Comparison of ENCODE assay signal across 28 cellular contexts in genomic region chr1:93369734-93370133, GRCh38. TPM values are rescaled to one million over a fixed set of nuclear protein-coding genes. Genes with fewer than 3 reads are reported as not detected.
DNase-seq lines count a peak whose midpoint lies in the region; ATAC-seq, FAIRE-seq and TF ChIP-seq lines count a peak whose summit lies in the region.
"Had no signal": no experiment of that assay in that cellular context is flagged by ENCODE, and none has a peak within 500 bp of the region (broad histone marks: within the 10 kb centered on the region; RNA-seq: fewer than 3 reads in every experiment).

No MANE protein-coding gene starts in this region.

- no peak overlapping the region for H3K9ac ChIP-seq in HepG2 (ENCODE audit: insufficient read depth, low read depth, low read length)
- H3K9ac ChIP-seq in IMR-90 (ENCODE audit: low read depth, low read length): no peak overlapping the region
- no peak overlapping the region for H3K9ac ChIP-seq in SK-N-MC (ENCODE audit: insufficient read length)
- H3K9ac ChIP-seq: BLaER1 had no signal

- H3K14ac ChIP-seq in IMR-90 (replicated peaks; ENCODE audit: low read depth, low read length): no peak overlapping the region

- no peaks in the 10 kb centered on the region for H3K4me1 ChIP-seq in HepG2 (ENCODE audit: insufficient read depth, low read length)
- no peaks in the 10 kb centered on the region for H3K4me1 ChIP-seq in right lobe of liver
- no peaks in the 10 kb centered on the region for H3K4me1 ChIP-seq in IMR-90 (ENCODE audit: control insufficient read depth, insufficient read depth, low read length)
- H3K4me1 ChIP-seq: BE2C, BLaER1 had no signal

- no peaks in the 10 kb centered on the region for H4K20me1 ChIP-seq in HepG2 (ENCODE audit: insufficient read depth, low read length)
- peaks cover 4% of the 10 kb centered on the region; the same call in 1 of the 2 replicates for H4K20me1 ChIP-seq in IMR-90 (ENCODE audit: insufficient read depth, low read length)

- no peaks in the 10 kb centered on the region for H3K27me3 Mint-ChIP-seq in progenitor cell of endocrine pancreas
- H3K27me3 Mint-ChIP-seq: CD4-positive, alpha-beta memory T cell; CD4-positive, CD25-positive, alpha-beta regulatory T cell; CD8-positive, alpha-beta memory T cell had no signal

- H3K23ac ChIP-seq in IMR-90 (ENCODE audit: low read depth, low read length): no peak overlapping the region

- no peak overlapping the region for H4K91ac ChIP-seq in IMR-90 (ENCODE audit: insufficient read depth, low read depth, low read length)

- H4K8ac ChIP-seq in IMR-90 (ENCODE audit: low read depth in 2 of 2, low read length in 2 of 2): no peak overlapping the region

- H3K36me3 ChIP-seq in HepG2 (replicated peaks in 1 of 2; ENCODE audit: control insufficient read depth in 1 of 2, insufficient read depth in 2 of 2, low read length in 2 of 2) (peaks cover 0 to 5% of the 10 kb centered on the region in 2 experiments; a peak in 3 of 5 replicates), right lobe of liver (peaks cover 0 to 3% (median 0%) of the 10 kb centered on the region in 4 donors), IMR-90 (ENCODE audit: control insufficient read depth, insufficient read depth, low read length) (peaks cover 6% of the 10 kb centered on the region), SK-N-MC (ENCODE audit: insufficient read depth, low read length) (peaks cover 24% of the 10 kb centered on the region)
- H3K36me3 ChIP-seq: BE2C had no signal

- H3K18ac ChIP-seq in IMR-90 (ENCODE audit: low read depth, low read length): no peak overlapping the region

- H3K27ac ChIP-seq in HepG2 (ENCODE audit: extremely low read length, insufficient read depth, low read length): no peak overlapping the region
- no peak overlapping the region for H3K27ac ChIP-seq in right lobe of liver
- H3K27ac ChIP-seq in IMR-90 (ENCODE audit: insufficient read depth, low read length): no peak overlapping the region
- 0 out of 2 replicates have a peak overlapping the region, but pooled peaks have one; percentile 11 for H3K27ac ChIP-seq in SK-N-MC
- H3K27ac ChIP-seq: 22Rv1, BLaER1 had no signal

- intact Hi-C loops in HepG2 (cut with micrococcal nuclease; ENCODE audit: unreplicated experiment) (no loop called here), right lobe of liver (cut with DNase I) (no loop called here), IMR-90 (cut with micrococcal nuclease) (no loop called here)

- no peak overlapping the region for H3K4me3 Mint-ChIP-seq in progenitor cell of endocrine pancreas (ENCODE audit: low read depth)
- H3K4me3 Mint-ChIP-seq: CD14-positive monocyte; CD4-positive, alpha-beta memory T cell; CD4-positive, CD25-positive, alpha-beta regulatory T cell; CD8-positive, alpha-beta memory T cell had no signal

- H3K4me1 Mint-ChIP-seq in progenitor cell of endocrine pancreas (ENCODE audit: low read depth): no peaks in the 10 kb centered on the region

- TF ChIP-seq EP300 in HepG2 (IDR thresholded peaks at IDR 0.05; ENCODE audit: low read depth in 2 of 2, low read length in 2 of 2) (no peak), HepG2 (CRISPR knock-in tag; IDR thresholded peaks at IDR 0.05; ENCODE audit: borderline replicate concordance) (no peak)

- in situ Hi-C loops in HepG2 (cut with HindIII; ENCODE audit: extremely low pct_ligation_motif_present, low pct_unique_long_range_greater_than_20kb) (no loop called here), IMR-90 (cut with MboI; ENCODE audit: low sequenced_read_pairs) (no loop called here)

- FAIRE-seq in HepG2 (lab: Jason Lieb, UNC): no peak
- FAIRE-seq: GM12878, GM12892, GM18507 had no signal

- dilution Hi-C loops in IMR-90 (cut with HindIII; ENCODE audit: low sequenced_read_pairs, unreplicated experiment): no loop called here

- H3K9me3 Mint-ChIP-seq in progenitor cell of endocrine pancreas (ENCODE audit: low read depth): no peaks in the 10 kb centered on the region

- peak overlapping the region; percentile 46 for H3K27ac Mint-ChIP-seq in progenitor cell of endocrine pancreas
- H3K27ac Mint-ChIP-seq: CD14-positive monocyte; CD4-positive, alpha-beta memory T cell; CD4-positive, CD25-positive, alpha-beta regulatory T cell; CD8-positive, alpha-beta memory T cell had no signal

- H3K27me3 ChIP-seq in HepG2 (ENCODE audit: control insufficient read depth in 1 of 2, insufficient read depth in 2 of 2, low read length in 2 of 2): no peaks in the 10 kb centered on the region; a peak in 1 of 5 replicates
- no peaks in the 10 kb centered on the region for H3K27me3 ChIP-seq in right lobe of liver
- no peaks in the 10 kb centered on the region for H3K27me3 ChIP-seq in IMR-90 (ENCODE audit: control insufficient read depth, insufficient read depth, low read length)
- H3K27me3 ChIP-seq: BE2C, BLaER1 had no signal

- H3K9me1 ChIP-seq in IMR-90 (ENCODE audit: insufficient read depth, low read length): peaks cover 2% of the 10 kb centered on the region; the same call in 1 of the 2 replicates

- no peak overlapping the region for H2AK9ac ChIP-seq in IMR-90 (replicated peaks; ENCODE audit: low read depth, low read length, poor library complexity)

- TF ChIP-seq RAD21 in HepG2 (CRISPR knock-in tag; IDR thresholded peaks at IDR 0.05) (no peak), IMR-90 (IDR thresholded peaks at IDR 0.05; ENCODE audit: low read length) (no peak)

- H3K4me2 ChIP-seq in HepG2 (ENCODE audit: low read depth, low read length) (no peak overlapping the region), IMR-90 (ENCODE audit: low read depth, low read length) (no peak overlapping the region)
- H3K4me2 ChIP-seq: BLaER1 had no signal

- BruUV-seq in HepG2 (replicated peaks; lab: Mats Ljungman, UMichigan): no TSS peak
- no TSS peak for BruUV-seq in IMR-90 (replicated peaks; lab: Mats Ljungman, UMichigan)

- no peaks in the 10 kb centered on the region for H3K79me2 ChIP-seq in HepG2 (ENCODE audit: insufficient read depth, low read length)

- no peak overlapping the region for H2BK20ac ChIP-seq in IMR-90 (ENCODE audit: low read depth, low read length)

- H3K4me3 ChIP-seq in HepG2 (replicated peaks in 1 of 3; ENCODE audit: insufficient read depth in 1 of 3, low read depth in 2 of 3, low read length in 3 of 3): no peak overlapping the region
- H3K4me3 ChIP-seq in right lobe of liver: no peak overlapping the region
- H3K4me3 ChIP-seq in IMR-90 (ENCODE audit: insufficient read depth, low read depth, low read length): no peak overlapping the region
- no peak overlapping the region for H3K4me3 ChIP-seq in SK-N-MC
- H3K4me3 ChIP-seq: BLaER1, GM12878 had no signal

- no peak overlapping the region for H2AFZ ChIP-seq in HepG2 (ENCODE audit: low read length)
- H2AFZ ChIP-seq in IMR-90 (replicated peaks; ENCODE audit: low read length, poor library complexity): no peak overlapping the region

- no peak overlapping the region for H2BK5ac ChIP-seq in IMR-90 (ENCODE audit: low read depth, low read length, poor library complexity, severe bottlenecking)

- H3K9me3 ChIP-seq in HepG2 (ENCODE audit: low read length): no peaks in the 10 kb centered on the region
- H3K9me3 ChIP-seq in right lobe of liver: no peaks in the 10 kb centered on the region
- no peaks in the 10 kb centered on the region for H3K9me3 ChIP-seq in IMR-90 (ENCODE audit: control insufficient read depth, insufficient read depth, low read length)
- H3K9me3 ChIP-seq in SK-N-MC (ENCODE audit: low read depth, low read length): no peaks in the 10 kb centered on the region
- H3K9me3 ChIP-seq: BE2C, BLaER1 had no signal

- CTCF ChIA-PET in HepG2 (lab: Yijun Ruan, JAX; ENCODE audit: low intra/inter-chr PET ratio, low total read pairs) (no interaction called here), IMR-90 (lab: Yijun Ruan, JAX) (interaction anchor here (0.5 to 0.8 kb wide), 2 partner anchors 11 to 35 kb away, joined by 3 to 5 read pairs; no protein-coding TSS in a partner anchor)

- POLR2A ChIA-PET in HepG2 (lab: Yijun Ruan, JAX) (no interaction called here), IMR-90 (lab: Charles Lee; ENCODE audit: unreplicated experiment) (no interaction called here)

- no peak overlapping the region for H3K4ac ChIP-seq in IMR-90 (ENCODE audit: low read depth, low read length)

- ATAC-seq in HepG2: no peak
- no peak for ATAC-seq in right lobe of liver
- no peak for ATAC-seq in IMR-90 (ENCODE audit: low read depth)
- ATAC-seq in HG02840 (IDR thresholded peaks at IDR 0.05; ENCODE audit: low FRiP score, unreplicated experiment): no peak
- ATAC-seq: GM12878 had no signal

- no peak for TF ChIP-seq POLR2A in HepG2 (IDR thresholded peaks at IDR 0.05; ENCODE audit: insufficient read depth in 1 of 2, low read depth in 2 of 2, low read length in 2 of 2)
- no peak for TF ChIP-seq POLR2A in right lobe of liver (IDR thresholded peaks at IDR 0.05)
- no peak for TF ChIP-seq POLR2A in IMR-90 (IDR thresholded peaks at IDR 0.05; ENCODE audit: low read depth, low read length)

- H2BK15ac ChIP-seq in IMR-90 (ENCODE audit: low read depth, low read length): no peak overlapping the region

- H3K56ac ChIP-seq in IMR-90 (ENCODE audit: extremely low read depth, insufficient read depth, low read length): no peak overlapping the region

- H2AK5ac ChIP-seq in IMR-90 (ENCODE audit: low read depth, low read length): no peak overlapping the region

- H3K36me3 Mint-ChIP-seq in progenitor cell of endocrine pancreas (ENCODE audit: insufficient read depth): peaks cover 8% of the 10 kb centered on the region

- TF ChIP-seq CTCF in HepG2 (CRISPR knock-in tag; IDR thresholded peaks at IDR 0.05) (no peak), right lobe of liver (IDR thresholded peaks at IDR 0.05) (no peak), IMR-90 (conservative IDR thresholded peaks at IDR 0.05; ENCODE audit: low read depth, low read length) (no peak), progenitor cell of endocrine pancreas (IDR thresholded peaks at IDR 0.05; ENCODE audit: unreplicated experiment) (no peak)

- WGBS in HepG2 (ENCODE audit: low lambda C conversion rate): 97% methylated on average over 1 of the region's 1 CpG
- 78% methylated on average over 1 of the region's 1 CpG for WGBS in right lobe of liver (ENCODE audit: insufficient coverage, low coverage, low lambda C conversion rate, missing lambda C conversion rate)
- WGBS in IMR-90 (ENCODE audit: extremely low coverage in 2 of 2, insufficient read length in 1 of 2), 2 experiments: no CpG with 5 or more reads among the region's 1 CpG

- no peak overlapping the region for H4K5ac ChIP-seq in IMR-90 (ENCODE audit: low read depth, low read length)

- no peak for DNase-seq in HepG2 (ENCODE audit: low spot score)
- DNase-seq in right lobe of liver: no peak
- no peak for DNase-seq in IMR-90
- DNase-seq in SK-N-MC (ENCODE audit: low read depth, low spot score): no peak
- DNase-seq in progenitor cell of endocrine pancreas (ENCODE audit: low spot score, unreplicated experiment): no peak
- no peak for DNase-seq in foreskin melanocyte
- DNase-seq in NK-92 treated with Interleukin-12 subunit alpha and Interleukin-12 subunit beta, amount 100 ng/mL, for 24 hours (lab: John Stamatoyannopoulos, UW): no peak
- DNase-seq: ACHN; BE2C; C1 segment of cervical spinal cord; CD4-positive, alpha-beta memory T cell; CD4-positive, CD25-positive, alpha-beta regulatory T cell; CD8-positive, alpha-beta memory T cell; COR-L47; DMS 273 treated with DMSO at 0.1 percent for 48 hours; DMS153; DMS53; DMS79; DND-41; EL; GDM1 had no signal

- H2BK120ac ChIP-seq in IMR-90 (ENCODE audit: low read depth, low read length): no peak overlapping the region

- H3K79me1 ChIP-seq in IMR-90 (ENCODE audit: low read depth in 1 of 2, low read length in 2 of 2): peaks cover 0 to 21% of the 10 kb centered on the region in 2 experiments; a peak in 2 of 4 replicates

RNA-seq across cellular contexts. Expression of gene DR1, which starts 24.0 kb away (rescaled TPM):
- total RNA-seq in HepG2 (2016; rRNA removed; fragmentation: Illumina TruSeq; extraction: Trizol) (42.3 and 54.7 TPM in 2 replicates), right lobe of liver (10 to 100 TPM; 15.7 to 26.7 (median 17.7) TPM), IMR-90 (2012; rRNA removed) (39.4 and 46.9 TPM in 2 replicates), progenitor cell of endocrine pancreas (35.9 and 36.8 TPM in 2 replicates)
- 8.3 and 8.9 TPM in 2 replicates for total RNA-seq in HepG2 (2016; cell fraction: cytosol; rRNA removed; fragmentation: Illumina TruSeq; extraction: Trizol; ENCODE audit: low read depth)
- 40.3 and 56.8 TPM in 2 replicates for total RNA-seq in HepG2 (2016; cell fraction: insoluble cytoplasmic fraction; rRNA removed; fragmentation: Illumina TruSeq; extraction: Trizol)
- total RNA-seq in HepG2 (2016; cell fraction: membrane; rRNA removed; fragmentation: Illumina TruSeq; extraction: Trizol): 33.3 and 35.5 TPM in 2 replicates
- 26.3 and 27.4 TPM in 2 replicates for total RNA-seq in HepG2 (2016; cell fraction: nucleus; rRNA removed; fragmentation: Illumina TruSeq; extraction: Trizol)
- polyA plus RNA-seq in HepG2 (2011; rRNA removed) (15.7 and 17.8 TPM in 2 replicates), IMR-90 (2012; rRNA removed) (21.1 and 27.1 TPM in 2 replicates)
- 7.5 and 10.7 TPM in 2 replicates for polyA plus RNA-seq in HepG2 (2011; cell fraction: cytosol; rRNA removed)
- polyA plus RNA-seq in HepG2 (2011; cell fraction: nucleus; rRNA removed): 4.2 and 5.7 TPM in 2 replicates
- 21.7 and 21.9 TPM in 2 replicates for polyA plus RNA-seq in HepG2 (2012)
- polyA plus RNA-seq in HepG2 (2016; cell fraction: cytosol; fragmentation: Illumina TruSeq; extraction: Trizol; ENCODE audit: low read depth): 6.9 and 9.7 TPM in 2 replicates
- 45.0 and 48.3 TPM in 2 replicates for polyA plus RNA-seq in HepG2 (2016; cell fraction: insoluble cytoplasmic fraction; fragmentation: Illumina TruSeq; extraction: Trizol; ENCODE audit: low read depth)
- polyA plus RNA-seq in HepG2 (2016; cell fraction: membrane; fragmentation: Illumina TruSeq; extraction: Trizol; ENCODE audit: low read depth): 20.9 and 24.4 TPM in 2 replicates
- 23.2 and 23.5 TPM in 2 replicates for polyA plus RNA-seq in HepG2 (2016; cell fraction: nucleus; fragmentation: Illumina TruSeq; extraction: Trizol; ENCODE audit: insufficient read depth, low read depth)
- 25.8 and 45.3 TPM in 2 replicates for polyA minus RNA-seq in HepG2 (2011; rRNA and poly(A)+ RNA removed; ENCODE audit: low replicate concordance)
- 25.3 and 30.3 TPM in 2 replicates for polyA minus RNA-seq in HepG2 (2011; cell fraction: cytosol; rRNA and poly(A)+ RNA removed)
- 21.6 and 26.0 TPM in 2 replicates for polyA minus RNA-seq in HepG2 (2011; cell fraction: nucleus; rRNA and poly(A)+ RNA removed)
- polyA plus RNA-seq in IMR-90 (2012; cell fraction: cytosol; rRNA removed): 4.8 and 5.7 TPM in 2 replicates
- 2.5 and 7.6 TPM in 2 replicates for polyA plus RNA-seq in IMR-90 (2012; cell fraction: nucleus; rRNA removed; ENCODE audit: low replicate concordance)
